16 cellular contexts compared by ENCODE assay signal in genomic region chr5:32001284-32001683, GRCh38.
A peak's percentile ranks its signal among the peaks of the same experiment; 100 is the strongest.
DNase-seq lines count a peak whose midpoint lies in the region; ATAC-seq and TF ChIP-seq lines count a peak whose summit lies in the region.
"Had no signal": no experiment of that assay in that cellular context is flagged by ENCODE, and none has a peak within 500 bp of the region (broad histone marks: within the 10 kb centered on the region; RNA-seq: fewer than 3 reads in every experiment).

No MANE protein-coding gene starts in this region.

- CTCF ChIA-PET in activated CD4-positive, alpha-beta T cell treated with anti-CD3 and anti-CD28 coated beads for 36 hours (lab: Charles Lee), result interaction anchor here (0.7 kb wide), 1 partner anchor 19 kb away, joined by 3 read pairs; no protein-coding TSS in a partner anchor

- H3K9me3 Mint-ChIP-seq in nephron progenitor cell, result peaks cover 2% of the 10 kb centered on the region
- H3K9me3 Mint-ChIP-seq in activated CD4-positive, alpha-beta T cell treated with anti-CD3 and anti-CD28 coated beads for 36 hours (ENCODE audit: low read depth), result no peaks in the 10 kb centered on the region
- H3K9me3 Mint-ChIP-seq: HFFc6 had no signal

- H3K36me3 ChIP-seq in left ventricle myocardium inferior (peaks cover 35% of the 10 kb centered on the region), OCI-LY1 (ENCODE audit: insufficient read depth, low read length) (peaks cover 40% of the 10 kb centered on the region), spleen (no peaks in the 10 kb centered on the region)
- H3K36me3 ChIP-seq: BLaER1 treated with 17β-estradiol and CSF1 and Interleukin-3, amounts not matched to agents 10 nM and 100 nM had no signal

- H3K27ac ChIP-seq in left ventricle myocardium inferior (replicated peaks) (peak overlapping the region; percentile 40), OCI-LY1 (ENCODE audit: low read depth, low read length, poor library complexity, severe bottlenecking) (peak overlapping the region; percentile 69), spleen (no peak overlapping the region)
- H3K27ac ChIP-seq: BLaER1 treated with 17β-estradiol and CSF1 and Interleukin-3, amounts not matched to agents 10 nM and 100 nM had no signal

- H4K20me1 ChIP-seq in OCI-LY1 (ENCODE audit: insufficient read depth, low read length), result no peaks in the 10 kb centered on the region
- H4K20me1 ChIP-seq: BLaER1 treated with 17β-estradiol and CSF1 and Interleukin-3, amounts not matched to agents 10 nM and 100 nM had no signal

- H3K27ac Mint-ChIP-seq in nephron progenitor cell, result peak overlapping the region; percentile 28
- no peak overlapping the region for H3K27ac Mint-ChIP-seq in activated CD4-positive, alpha-beta T cell treated with anti-CD3 and anti-CD28 coated beads for 36 hours
- H3K27ac Mint-ChIP-seq: CD4-positive, CD25-positive, alpha-beta regulatory T cell; HFFc6 had no signal

- intact Hi-C loops in left ventricle myocardium inferior (cut with micrococcal nuclease), result no loop called here
- intact Hi-C loops in left cardiac atrium (cut with DNase I), result no loop called here
- intact Hi-C loops in spleen (cut with DNase I; ENCODE audit: low total_unique reads), result no loop called here
- intact Hi-C loops in activated CD4-positive, alpha-beta T cell treated with anti-CD3 and anti-CD28 coated beads for 36 hours (cut with DNase I, micrococcal nuclease), result no loop called here

- H3K4me1 ChIP-seq in left ventricle myocardium inferior, result peaks cover 3% of the 10 kb centered on the region
- peaks cover 67% of the 10 kb centered on the region for H3K4me1 ChIP-seq in OCI-LY1 (ENCODE audit: insufficient read depth, low read length, severe bottlenecking)
- H3K4me1 ChIP-seq in spleen, result no peaks in the 10 kb centered on the region
- H3K4me1 ChIP-seq: BLaER1 treated with 17β-estradiol and CSF1 and Interleukin-3, amounts not matched to agents 10 nM and 100 nM had no signal

- H3K4me1 Mint-ChIP-seq in nephron progenitor cell, result peaks cover 24% of the 10 kb centered on the region
- H3K4me1 Mint-ChIP-seq in activated CD4-positive, alpha-beta T cell treated with anti-CD3 and anti-CD28 coated beads for 36 hours, result peaks cover 6% of the 10 kb centered on the region
- H3K4me1 Mint-ChIP-seq: CD4-positive, CD25-positive, alpha-beta regulatory T cell had no signal

- H3K4me3 ChIP-seq in left ventricle myocardium inferior (no peak overlapping the region), OCI-LY1 (ENCODE audit: low read depth, low read length, poor library complexity, severe bottlenecking) (no peak overlapping the region), spleen (no peak overlapping the region)
- H3K4me3 ChIP-seq: BLaER1 treated with 17β-estradiol and CSF1 and Interleukin-3, amounts not matched to agents 10 nM and 100 nM; GM12878 had no signal

- ATAC-seq in left cardiac atrium, result no peak
- ATAC-seq in activated CD4-positive, alpha-beta T cell treated with anti-CD3 and anti-CD28 coated beads for 36 hours, result no peak

- H3K9me3 ChIP-seq in left ventricle myocardium inferior (replicated peaks), result no peaks in the 10 kb centered on the region
- no peaks in the 10 kb centered on the region for H3K9me3 ChIP-seq in OCI-LY1 (ENCODE audit: low read length)
- H3K9me3 ChIP-seq in spleen, result no peaks in the 10 kb centered on the region
- H3K9me3 ChIP-seq: BLaER1 treated with 17β-estradiol and CSF1 and Interleukin-3, amounts not matched to agents 10 nM and 100 nM had no signal

- H3K9me2 ChIP-seq in OCI-LY1 (ENCODE audit: low read depth, low read length), result no peaks in the 10 kb centered on the region

- H3K27me3 Mint-ChIP-seq in nephron progenitor cell (ENCODE audit: low read depth, poor library complexity), result peaks cover 8% of the 10 kb centered on the region
- H3K27me3 Mint-ChIP-seq in activated CD4-positive, alpha-beta T cell treated with anti-CD3 and anti-CD28 coated beads for 36 hours, result no peaks in the 10 kb centered on the region

- no peak for TF ChIP-seq POLR2A in spleen (IDR thresholded peaks at IDR 0.05)

- H3K27me3 ChIP-seq in left ventricle myocardium inferior (ENCODE audit: low read depth) (no peaks in the 10 kb centered on the region), OCI-LY1 (ENCODE audit: insufficient read depth, low read length) (no peaks in the 10 kb centered on the region), spleen (replicated peaks in 1 of 7) (no peaks in the 10 kb centered on the region)
- H3K27me3 ChIP-seq: BLaER1 treated with 17β-estradiol and CSF1 and Interleukin-3, amounts not matched to agents 10 nM and 100 nM had no signal

- 0 out of 2 replicates have a peak, but pooled peaks cover 4% of the 10 kb centered on the region for H3F3A ChIP-seq in OCI-LY1 (ENCODE audit: insufficient read depth, low read length)

- H3K9ac ChIP-seq in OCI-LY1 (ENCODE audit: low read length), result no peak overlapping the region
- H3K9ac ChIP-seq: BLaER1 treated with 17β-estradiol and CSF1 and Interleukin-3, amounts not matched to agents 10 nM and 100 nM had no signal

- TF ChIP-seq CTCF in left ventricle myocardium inferior (IDR thresholded peaks at IDR 0.05; ENCODE audit: borderline replicate concordance) (no peak), OCI-LY1 (IDR thresholded peaks at IDR 0.05; ENCODE audit: low read length) (no peak), nephron progenitor cell (IDR thresholded peaks at IDR 0.05) (no peak), spleen (IDR thresholded peaks at IDR 0.05 in 8 of 11, conservative IDR thresholded peaks at IDR 0.05 in 3 of 11) (no peak)

- no peak overlapping the region for H2AFZ ChIP-seq in OCI-LY1 (ENCODE audit: low read length)

- no peak overlapping the region for H3K4me3 Mint-ChIP-seq in nephron progenitor cell
- no peak overlapping the region for H3K4me3 Mint-ChIP-seq in activated CD4-positive, alpha-beta T cell treated with anti-CD3 and anti-CD28 coated beads for 36 hours
- H3K4me3 Mint-ChIP-seq: CD4-positive, CD25-positive, alpha-beta regulatory T cell; HFFc6 had no signal

- H3K79me2 ChIP-seq in OCI-LY1 (ENCODE audit: insufficient read depth, low read length), result peaks cover 4% of the 10 kb centered on the region; the same call in 1 of the 2 replicates

- H3K36me3 Mint-ChIP-seq in nephron progenitor cell (ENCODE audit: low read depth), result peaks cover 5% of the 10 kb centered on the region
- H3K36me3 Mint-ChIP-seq in activated CD4-positive, alpha-beta T cell treated with anti-CD3 and anti-CD28 coated beads for 36 hours (ENCODE audit: low read depth), result no peaks in the 10 kb centered on the region
- H3K36me3 Mint-ChIP-seq: CD4-positive, CD25-positive, alpha-beta regulatory T cell had no signal

- DNase-seq in left ventricle myocardium inferior, result no peak
- DNase-seq in left cardiac atrium, result no peak
- DNase-seq in nephron progenitor cell, result no peak
- peak; percentile 66 for DNase-seq in spleen
- no peak for DNase-seq in activated effector memory CD4-positive, alpha-beta T cell treated with anti-CD3 and anti-CD28 coated beads, Interleukin-2, amount 50 U/mL, for 16 hours
- no peak for DNase-seq in activated CD4-positive, alpha-beta T cell treated with anti-CD3 and anti-CD28 coated beads for 36 hours
- DNase-seq in cerebellum (ENCODE audit: low spot score), result no peak
- DNase-seq: 8988T; ACHN; CD4-positive, CD25-positive, alpha-beta regulatory T cell; DMS53; HCEC 1CT; HFFc6 had no signal

- H3K4me2 ChIP-seq in OCI-LY1 (ENCODE audit: low read length), result no peak overlapping the region; the same call in 1 of the 2 replicates
- H3K4me2 ChIP-seq: BLaER1 treated with 17β-estradiol and CSF1 and Interleukin-3, amounts not matched to agents 10 nM and 100 nM had no signal

- 90 to 98% (median 93%) methylated on average over 10 to 11 of the region's 11 CpGs for whole genome bisulfite sequencing in spleen, 5 donors

- POLR2A ChIA-PET in activated CD4-positive, alpha-beta T cell treated with anti-CD3 and anti-CD28 coated beads for 36 hours (lab: Charles Lee), result no interaction called here

Comparison
In these comparisons a context has a peak if more than half of its experiments do, and no peak if none do; other contexts are left out.
1. H3K27ac ChIP-seq: peak in left ventricle myocardium inferior (single experiment) and OCI-LY1 (single experiment); none in spleen (0 of 8).